In the genomic region with DNA sequence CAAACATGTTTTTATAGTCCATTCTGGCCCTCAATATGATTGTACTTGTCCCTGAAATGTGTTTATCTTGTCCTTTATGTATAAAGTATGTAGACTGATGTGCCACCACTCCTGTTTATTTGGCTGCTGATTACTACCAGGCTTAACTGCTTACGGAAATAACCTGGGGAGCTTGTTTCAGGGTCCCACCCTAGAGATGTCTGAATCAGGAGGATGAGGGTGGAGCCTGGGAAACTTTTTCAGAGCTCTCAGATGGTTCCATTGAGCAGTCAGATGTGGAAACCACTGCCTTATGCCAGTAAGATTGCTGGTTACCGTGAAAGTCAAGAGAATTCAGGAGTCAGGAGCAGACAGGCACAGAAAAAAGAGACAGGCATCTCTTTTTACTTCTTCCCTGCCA, we compare ENCODE assay signal across 21 cellular contexts. TPM values are rescaled to one million over a fixed set of nuclear protein-coding genes. Genes with fewer than 3 reads are reported as not detected.
A peak's percentile ranks its signal among the peaks of the same experiment; 100 is the strongest.
DNase-seq lines count a peak whose midpoint lies in the region; ATAC-seq and TF ChIP-seq lines count a peak whose summit lies in the region.
"Had no signal": no experiment of that assay in that cellular context is flagged by ENCODE, and none has a peak within 500 bp of the region (broad histone marks: within the 10 kb centered on the region; RNA-seq: fewer than 3 reads in every experiment).

No MANE protein-coding gene starts in this region.

- H3K9me3 Mint-ChIP-seq in activated CD4-positive, alpha-beta T cell treated with anti-CD3 and anti-CD28 coated beads, Interleukin-2, amount 10 ng/mL, durations not matched to agents 24 days and 14 days: no peaks in the 10 kb centered on the region
- H3K9me3 Mint-ChIP-seq in GM23338: no peaks in the 10 kb centered on the region
- H3K9me3 Mint-ChIP-seq in stimulated activated naive CD8-positive, alpha-beta T cell treated with anti-CD3 and anti-CD28 coated beads, Interleukin-15, Interleukin-2, amounts not matched to agents 100 ng/mL and 50 ng/mL, for 24 hours: no peaks in the 10 kb centered on the region
- H3K9me3 Mint-ChIP-seq: H9 had no signal

- peak overlapping the region; percentile 30 for H3K27ac Mint-ChIP-seq in activated CD4-positive, alpha-beta T cell treated with anti-CD3 and anti-CD28 coated beads, Interleukin-2, amount 10 ng/mL, durations not matched to agents 24 days and 14 days
- H3K27ac Mint-ChIP-seq in GM23338: no peak overlapping the region
- peak overlapping the region; percentile 32 for H3K27ac Mint-ChIP-seq in stimulated activated naive CD8-positive, alpha-beta T cell treated with anti-CD3 and anti-CD28 coated beads, Interleukin-15, Interleukin-2, amounts not matched to agents 100 ng/mL and 50 ng/mL, for 24 hours

- WGBS in lung, 2 donors: 83 to 89% methylated on average over 2 of the region's 2 CpGs

- ATAC-seq in GM23338 (no peak), lung (ENCODE audit: insufficient read depth, low FRiP score) (peak; percentile 62), GM18861 (IDR thresholded peaks at IDR 0.05; ENCODE audit: unreplicated experiment) (no peak)
- ATAC-seq: HepG2 had no signal

- H3F3A ChIP-seq in GM23338 (replicated peaks; ENCODE audit: low read depth): 0 out of 2 replicates have a peak, but pooled peaks cover 8% of the 10 kb centered on the region

- no peak overlapping the region for H3K4me3 ChIP-seq in GM23338
- no peak overlapping the region for H3K4me3 ChIP-seq in lung
- H3K4me3 ChIP-seq: BLaER1 treated with 17β-estradiol and CSF1 and Interleukin-3, amounts not matched to agents 10 nM and 100 nM; PC-9 had no signal

- DNase-seq in activated CD4-positive, alpha-beta T cell treated with anti-CD3 and anti-CD28 coated beads, Interleukin-2, amount 10 ng/mL, durations not matched to agents 24 days and 14 days: no peak
- DNase-seq in activated CD4-positive, alpha-beta T cell treated with anti-CD3 and anti-CD28 coated beads, Interleukin-2, amount 50 U/mL, for 1 hour: no peak
- DNase-seq in GM23338 (ENCODE audit: low spot score) (no peak), lung (ENCODE audit: low spot score) (no peak), SKM-1 (lab: John Stamatoyannopoulos, UW; ENCODE audit: unreplicated experiment) (no peak), HuH-7 (ENCODE audit: low spot score) (no peak)
- DNase-seq: DMS153, EL, H9, Karpas-422, MM.1S, NCI-H1105 treated with DMSO at 0.1 percent for 48 hours, NCI-H187, NCI-H446 treated with DMSO at 0.1 percent for 48 hours, NCI-H748 treated with DMSO at 0.1 percent for 48 hours, PC-9 had no signal

- no peaks in the 10 kb centered on the region for H3K9me3 ChIP-seq in lung (ENCODE audit: control insufficient read depth in 2 of 2, insufficient read depth in 1 of 2, low read length in 1 of 2)
- H3K9me3 ChIP-seq: BLaER1 treated with 17β-estradiol and CSF1 and Interleukin-3, amounts not matched to agents 10 nM and 100 nM had no signal

- no peak overlapping the region for H3K4me3 Mint-ChIP-seq in activated CD4-positive, alpha-beta T cell treated with anti-CD3 and anti-CD28 coated beads, Interleukin-2, amount 10 ng/mL, durations not matched to agents 24 days and 14 days
- no peak overlapping the region for H3K4me3 Mint-ChIP-seq in GM23338
- no peak overlapping the region for H3K4me3 Mint-ChIP-seq in stimulated activated naive CD8-positive, alpha-beta T cell treated with anti-CD3 and anti-CD28 coated beads, Interleukin-15, Interleukin-2, amounts not matched to agents 100 ng/mL and 50 ng/mL, for 24 hours
- H3K4me3 Mint-ChIP-seq: H9 had no signal

- H3K4me1 ChIP-seq in GM23338 (ENCODE audit: insufficient read depth): no peaks in the 10 kb centered on the region
- H3K4me1 ChIP-seq in lung (ENCODE audit: control insufficient read depth in 2 of 2, insufficient read depth in 2 of 2, low read length in 2 of 2): peaks cover 2 to 4% of the 10 kb centered on the region in 2 donors

- intact Hi-C loops in activated CD4-positive, alpha-beta T cell treated with anti-CD3 and anti-CD28 coated beads, Interleukin-2, amount 10 ng/mL, durations not matched to agents 24 days and 14 days (cut with micrococcal nuclease): no loop called here

- H3K4me2 ChIP-seq in GM23338: no peak overlapping the region
- H3K4me2 ChIP-seq: BLaER1 treated with 17β-estradiol and CSF1 and Interleukin-3, amounts not matched to agents 10 nM and 100 nM; PC-9 had no signal

- TF ChIP-seq CTCF in GM23338 (conservative IDR thresholded peaks at IDR 0.05; ENCODE audit: low read depth in 2 of 2): no peak
- TF ChIP-seq CTCF in lung (IDR thresholded peaks at IDR 0.05; ENCODE audit: control extremely low read depth, extremely low read depth): no peak

- H4K20me1 ChIP-seq in GM23338 (replicated peaks; ENCODE audit: insufficient read depth): peaks cover 69% of the 10 kb centered on the region

- H3K9me2 ChIP-seq in GM23338 (ENCODE audit: insufficient read depth): no peaks in the 10 kb centered on the region

- H3K79me2 ChIP-seq in GM23338 (replicated peaks; ENCODE audit: insufficient read depth): peaks cover 61% of the 10 kb centered on the region

- H3K36me3 ChIP-seq in GM23338 (ENCODE audit: insufficient read depth) (peaks cover 47% of the 10 kb centered on the region), lung (ENCODE audit: control insufficient read depth in 2 of 2, insufficient read depth in 2 of 2, low read length in 2 of 2) (peaks cover 10 to 18% of the 10 kb centered on the region in 2 donors)

- H3K27ac ChIP-seq in GM23338 (ENCODE audit: low read depth) (peak overlapping the region; percentile 7; the same call in 1 of the 2 replicates), lung (ENCODE audit: low read depth in 1 of 2, low read length in 1 of 2) (no peak overlapping the region)
- H3K27ac ChIP-seq: BLaER1 treated with 17β-estradiol and CSF1 and Interleukin-3, amounts not matched to agents 10 nM and 100 nM; PC-9 had no signal

- no peaks in the 10 kb centered on the region for H3K27me3 ChIP-seq in GM23338 (ENCODE audit: insufficient read depth)
- H3K27me3 ChIP-seq in lung (ENCODE audit: control insufficient read depth, insufficient read depth): no peaks in the 10 kb centered on the region
- H3K27me3 ChIP-seq: BLaER1 treated with 17β-estradiol and CSF1 and Interleukin-3, amounts not matched to agents 10 nM and 100 nM had no signal

- H3K36me3 Mint-ChIP-seq in activated CD4-positive, alpha-beta T cell treated with anti-CD3 and anti-CD28 coated beads, Interleukin-2, amount 10 ng/mL, durations not matched to agents 24 days and 14 days (ENCODE audit: low read depth): peaks cover 46% of the 10 kb centered on the region
- peaks cover 56% of the 10 kb centered on the region for H3K36me3 Mint-ChIP-seq in GM23338 (ENCODE audit: low read depth)
- peaks cover 32% of the 10 kb centered on the region for H3K36me3 Mint-ChIP-seq in stimulated activated naive CD8-positive, alpha-beta T cell treated with anti-CD3 and anti-CD28 coated beads, Interleukin-15, Interleukin-2, amounts not matched to agents 100 ng/mL and 50 ng/mL, for 24 hours (ENCODE audit: low read depth)

- no peaks in the 10 kb centered on the region for H3K27me3 Mint-ChIP-seq in activated CD4-positive, alpha-beta T cell treated with anti-CD3 and anti-CD28 coated beads, Interleukin-2, amount 10 ng/mL, durations not matched to agents 24 days and 14 days
- H3K27me3 Mint-ChIP-seq in GM23338 (ENCODE audit: insufficient read depth, low read depth, poor library complexity): peaks cover 3% of the 10 kb centered on the region
- no peaks in the 10 kb centered on the region for H3K27me3 Mint-ChIP-seq in stimulated activated naive CD8-positive, alpha-beta T cell treated with anti-CD3 and anti-CD28 coated beads, Interleukin-15, Interleukin-2, amounts not matched to agents 100 ng/mL and 50 ng/mL, for 24 hours

- peaks cover 10% of the 10 kb centered on the region for H3K4me1 Mint-ChIP-seq in activated CD4-positive, alpha-beta T cell treated with anti-CD3 and anti-CD28 coated beads, Interleukin-2, amount 10 ng/mL, durations not matched to agents 24 days and 14 days
- H3K4me1 Mint-ChIP-seq in GM23338: no peaks in the 10 kb centered on the region
- H3K4me1 Mint-ChIP-seq in stimulated activated naive CD8-positive, alpha-beta T cell treated with anti-CD3 and anti-CD28 coated beads, Interleukin-15, Interleukin-2, amounts not matched to agents 100 ng/mL and 50 ng/mL, for 24 hours (ENCODE audit: low read depth): peaks cover 21% of the 10 kb centered on the region
- H3K4me1 Mint-ChIP-seq: H9 had no signal

- no peak overlapping the region for H2AFZ ChIP-seq in GM23338
- H2AFZ ChIP-seq: PC-9 had no signal

RNA-seq across cellular contexts. Expression of gene SLC23A1, which starts 19.2 kb away (rescaled TPM):
- total RNA-seq in activated CD4-positive, alpha-beta T cell treated with anti-CD3 and anti-CD28 coated beads, Interleukin-2, amount 10 ng/mL, durations not matched to agents 24 days and 14 days: 1.8 and 2.1 TPM in 2 replicates
- total RNA-seq in GM23338 (2014; rRNA removed; shearing (Covaris generic)): not detected in 2 replicates
- polyA plus RNA-seq in GM23338 (2016; fragmentation: Nextera tagmentation; extraction: Ambion mirVana): 0.16 and 0.29 TPM in 2 replicates
- total RNA-seq in lung: 1 to 10 TPM; 1.3 to 4.4 TPM
- under 1 TPM; 0.30 to 0.32 TPM for polyA plus RNA-seq in lung
- total RNA-seq: A172, H9 had no signal

RNA-seq across cellular contexts. Expression of gene PAIP2, which starts 22.3 kb away (rescaled TPM):
- total RNA-seq in activated CD4-positive, alpha-beta T cell treated with anti-CD3 and anti-CD28 coated beads, Interleukin-2, amount 10 ng/mL, durations not matched to agents 24 days and 14 days: 83.3 and 93.8 TPM in 2 replicates
- total RNA-seq in GM23338 (2014; rRNA removed; shearing (Covaris generic)): 132 and 148 TPM in 2 replicates
- 226 and 277 TPM in 2 replicates for polyA plus RNA-seq in GM23338 (2016; fragmentation: Nextera tagmentation; extraction: Ambion mirVana)
- total RNA-seq in lung: 10 to 100 TPM; 55.6 to 82.3 TPM
- 10 to 100 TPM; 58.9 to 83.1 TPM for polyA plus RNA-seq in lung

RNA-seq across cellular contexts. Expression of gene MZB1, which starts 25.8 kb away (rescaled TPM):
- total RNA-seq in activated CD4-positive, alpha-beta T cell treated with anti-CD3 and anti-CD28 coated beads, Interleukin-2, amount 10 ng/mL, durations not matched to agents 24 days and 14 days: 28.3 and 29.1 TPM in 2 replicates
- total RNA-seq in GM23338 (2014; rRNA removed; shearing (Covaris generic)): 1.6 TPM in 1 of 2 replicates, not detected in the other
- polyA plus RNA-seq in GM23338 (2016; fragmentation: Nextera tagmentation; extraction: Ambion mirVana): 0.52 and 0.71 TPM in 2 replicates
- 10 to 100 TPM; 12.2 to 14.8 TPM for total RNA-seq in lung
- 10 to 100 TPM in 1 of 2 donors, 1 to 10 TPM in 1; 2.5 to 13.4 TPM for polyA plus RNA-seq in lung
- total RNA-seq: A172 had no signal

RNA-seq across cellular contexts. Expression of gene PROB1, which starts 31.0 kb away (rescaled TPM):
- 8.4 and 9.2 TPM in 2 replicates for total RNA-seq in activated CD4-positive, alpha-beta T cell treated with anti-CD3 and anti-CD28 coated beads, Interleukin-2, amount 10 ng/mL, durations not matched to agents 24 days and 14 days
- 2.7 and 3.1 TPM in 2 replicates for total RNA-seq in GM23338 (2014; rRNA removed; shearing (Covaris generic))
- polyA plus RNA-seq in GM23338 (2016; fragmentation: Nextera tagmentation; extraction: Ambion mirVana) (0.54 and 0.73 TPM in 2 replicates), lung (under 1 TPM; 0.33 to 0.98 TPM)
- 1 to 10 TPM in 1 of 2 donors, under 1 TPM in 1; 0.46 to 2.2 TPM for total RNA-seq in lung

RNA-seq across cellular contexts. Expression of gene SPATA24, which starts 40.0 kb away (rescaled TPM):
- 4.2 TPM in 2 replicates for total RNA-seq in activated CD4-positive, alpha-beta T cell treated with anti-CD3 and anti-CD28 coated beads, Interleukin-2, amount 10 ng/mL, durations not matched to agents 24 days and 14 days
- 7.1 and 16.0 TPM in 2 replicates for total RNA-seq in GM23338 (2014; rRNA removed; shearing (Covaris generic))
- 20.6 and 22.4 TPM in 2 replicates for polyA plus RNA-seq in GM23338 (2016; fragmentation: Nextera tagmentation; extraction: Ambion mirVana)
- 1 to 10 TPM; 4.2 to 5.8 TPM for total RNA-seq in lung
- polyA plus RNA-seq in lung: 10 to 100 TPM in 1 of 2 donors, 1 to 10 TPM in 1; 6.6 to 11.1 TPM
